In the genomic region with DNA sequence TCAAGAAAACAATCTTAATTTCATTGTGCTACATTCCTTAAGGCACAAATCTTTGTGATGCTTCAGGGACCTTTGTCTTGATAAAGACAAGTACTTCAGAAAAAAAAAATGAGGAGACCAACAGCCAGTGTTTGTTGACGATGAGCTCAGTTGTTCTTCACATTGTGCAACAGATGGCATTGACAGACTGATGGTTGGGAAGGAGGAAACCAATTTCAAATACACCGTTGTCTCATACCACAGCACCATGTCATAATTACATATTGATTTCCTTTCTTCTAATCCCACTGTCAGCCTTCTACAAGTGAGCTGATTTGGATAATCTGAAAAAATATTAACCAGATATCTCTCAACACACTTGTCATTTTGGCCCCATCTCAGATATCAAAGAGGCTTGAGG, we compare ENCODE assay signal across 21 cellular contexts. TPM values are rescaled to one million over a fixed set of nuclear protein-coding genes. Genes with fewer than 3 reads are reported as not detected.
"Had no signal": no experiment of that assay in that cellular context is flagged by ENCODE, and none has a peak within 500 bp of the region (broad histone marks: within the 10 kb centered on the region; RNA-seq: fewer than 3 reads in every experiment).

No MANE protein-coding gene starts in this region.

- H3K4me3 ChIP-seq: ascending aorta, esophagus muscularis mucosa, heart right ventricle, lower lobe of right lung, upper lobe of right lung had no signal

- H3K36me3 ChIP-seq: ascending aorta, upper lobe of right lung had no signal

- DNase-seq: activated CD4-positive, alpha-beta T cell treated with anti-CD3 and anti-CD28 coated beads, Interleukin-2, amount 10 ng/mL, durations not matched to agents 7 days and 5 days; activated CD8-positive, alpha-beta T cell treated with anti-CD3 and anti-CD28 coated beads, Interleukin-2, amount 10 ng/mL, durations not matched to agents 7 days and 5 days; activated naive CD4-positive, alpha-beta T cell treated with Interleukin-2 at 50 U/mL for 16 hours; activated T-cell treated with anti-CD3 and anti-CD28 coated beads, Interleukin-2, amount 50 U/mL, for 24 hours; cerebellar nuclear complex; cortex of kidney; immature natural killer cell; lower lobe of right lung; retina; stimulated activated CD4-positive, alpha-beta T cell treated with anti-CD3 and anti-CD28 coated beads, Interleukin-12 subunit alpha, Interleukin-12 subunit beta, amount 100 ng/mL, for 4 hours; stimulated activated CD4-positive, alpha-beta T cell treated with anti-CD3 and anti-CD28 coated beads, Interleukin-1b, Interleukin-23, amount 100 ng/mL, for 48 hours; stimulated activated CD8-positive, alpha-beta memory T cell treated with anti-CD3 and anti-CD28 coated beads, Interleukin-4, amount 100 ng/mL, for 48 hours; stimulated activated naive CD4-positive, alpha-beta T cell; T-helper 1 cell; T1000; upper lobe of right lung had no signal

- H3K27me3 ChIP-seq: ascending aorta, esophagus muscularis mucosa, heart right ventricle, upper lobe of right lung had no signal

- H3K27ac ChIP-seq: ascending aorta, esophagus muscularis mucosa, lower lobe of right lung, upper lobe of right lung had no signal

- H3K4me1 ChIP-seq: ascending aorta, lower lobe of right lung, upper lobe of right lung had no signal

- H3K9me3 ChIP-seq: upper lobe of right lung had no signal

- ATAC-seq: activated CD4-positive, CD25-positive, alpha-beta regulatory T cell treated with anti-CD3 and anti-CD28 coated beads, Interleukin-2, amount 50 U/mL, for 24 hours; activated CD8-positive, alpha-beta T cell treated with anti-CD3 and anti-CD28 coated beads, Interleukin-2, amount 10 ng/mL, durations not matched to agents 7 days and 5 days; lower lobe of right lung; upper lobe of right lung had no signal

RNA-seq across cellular contexts. Expression of gene GRB14, which starts 53.7 kb away (rescaled TPM):
- total RNA-seq: activated CD4-positive, alpha-beta T cell treated with anti-CD3 and anti-CD28 coated beads, Interleukin-2, amount 10 ng/mL, durations not matched to agents 7 days and 5 days; activated CD8-positive, alpha-beta T cell treated with anti-CD3 and anti-CD28 coated beads, Interleukin-2, amount 10 ng/mL, durations not matched to agents 7 days and 5 days; activated T-helper 2 cell treated with anti-CD3 and anti-CD28 coated beads, Interferon-gamma antibody, Interleukin-2, Interleukin-4, amounts not matched to agents 10 μg/mL and 5 μg/mL and 100 μg/mL, durations not matched to agents 14 hours and 24 hours and 36 hours had no signal
